14 cellular contexts compared by ENCODE assay signal in genomic region chr2:55416826-55417568, GRCh38. TPM values are rescaled to one million over a fixed set of nuclear protein-coding genes. Genes with fewer than 3 reads are reported as not detected.
DNase-seq lines count a peak whose midpoint lies in the region; ATAC-seq, FAIRE-seq and TF ChIP-seq lines count a peak whose summit lies in the region.
"Had no signal": no experiment of that assay in that cellular context is flagged by ENCODE, and none has a peak within 500 bp of the region (broad histone marks: within the 10 kb centered on the region; RNA-seq: fewer than 3 reads in every experiment).

No MANE protein-coding gene starts in this region.

- H3K27ac ChIP-seq in SK-N-MC (no peak overlapping the region), stomach (no peak overlapping the region)

- no peak for FAIRE-seq in HTR-8/SVneo (lab: Jason Lieb, UNC)
- FAIRE-seq: small intestine had no signal

- peak overlapping the region; percentile 89 for H3K9ac ChIP-seq in SK-N-MC (ENCODE audit: insufficient read length)

- H3K4me3 ChIP-seq in SK-N-MC: peak overlapping the region; percentile 81
- H3K4me3 ChIP-seq in fibroblast of the aortic adventitia (ENCODE audit: low read depth, low read length): peak overlapping the region; percentile 93
- H3K4me3 ChIP-seq in stomach: peak overlapping the region in 1 of 4 donors; percentile 64

- H3K36me3 ChIP-seq in SK-N-MC (ENCODE audit: insufficient read depth, low read length): peaks cover 10% of the 10 kb centered on the region; the same call in 1 of the 2 replicates
- peaks cover 0 to 11% (median 5%) of the 10 kb centered on the region in 4 donors for H3K36me3 ChIP-seq in stomach

- POLR2A ChIA-PET in activated CD4-positive, alpha-beta memory T cell treated with anti-CD3 and anti-CD28 coated beads for 36 hours (lab: Charles Lee): interaction anchor here (0.6 kb wide), 1 partner anchor 12 kb away, joined by 5 read pairs; no protein-coding TSS in a partner anchor

- no peak for TF ChIP-seq POLR2A in stomach (IDR thresholded peaks at IDR 0.05)

- H3K4me1 Mint-ChIP-seq in natural killer cell: peaks cover 31 to 38% of the 10 kb centered on the region in 2 donors
- peaks cover 25 to 39% of the 10 kb centered on the region in 2 donors for H3K4me1 Mint-ChIP-seq in natural killer cell treated with Interleukin-12 subunit alpha and Interleukin-12 subunit beta and Interleukin-15 and Interleukin-18, amount 100 ng/mL, for 72 hours (ENCODE audit: low read depth in 2 of 2)
- peaks cover 23% of the 10 kb centered on the region for H3K4me1 Mint-ChIP-seq in activated CD4-positive, alpha-beta memory T cell treated with anti-CD3 and anti-CD28 coated beads for 36 hours (ENCODE audit: low read depth)

- intact Hi-C loops in natural killer cell (cut with micrococcal nuclease) (loop anchor here (5.0 kb wide), 1 partner anchor 365 kb away; the partner anchor contains the start of gene RTN4), stomach (cut with DNase I; ENCODE audit: low total_unique reads) (no loop called here)
- intact Hi-C loops in activated CD4-positive, alpha-beta memory T cell treated with anti-CD3 and anti-CD28 coated beads for 36 hours (cut with micrococcal nuclease): loop anchor here (5.0 kb wide), 1 partner anchor 135 kb away; no protein-coding TSS in a partner anchor

- no peak for TF ChIP-seq CTCF in natural killer cell (IDR thresholded peaks at IDR 0.05)
- TF ChIP-seq CTCF in fibroblast of the aortic adventitia (IDR thresholded peaks at IDR 0.05; ENCODE audit: insufficient read depth, low read length): no peak
- TF ChIP-seq CTCF in stomach (IDR thresholded peaks at IDR 0.05): no peak

- peak overlapping the region; percentile 80 to 92 for H3K27ac Mint-ChIP-seq in natural killer cell
- no peak overlapping the region for H3K27ac Mint-ChIP-seq in natural killer cell treated with Interleukin-12 subunit alpha and Interleukin-12 subunit beta and Interleukin-15 and Interleukin-18, amount 100 ng/mL, for 72 hours
- H3K27ac Mint-ChIP-seq in activated CD4-positive, alpha-beta memory T cell treated with anti-CD3 and anti-CD28 coated beads for 36 hours: no peak overlapping the region

- no peak for ATAC-seq in natural killer cell
- ATAC-seq in natural killer cell treated with Interleukin-12 subunit alpha and Interleukin-12 subunit beta and Interleukin-15 and Interleukin-18, amount 100 ng/mL, for 72 hours: no peak
- ATAC-seq: activated T-cell treated with anti-CD3 and anti-CD28 coated beads, Interleukin-2, amount 50 U/mL, for 4 hours; stimulated activated naive CD8-positive, alpha-beta T cell treated with anti-CD3 and anti-CD28 coated beads, Interleukin-15, Interleukin-2, amounts not matched to agents 100 U/mL and 50 U/mL, for 24 hours had no signal

- no peaks in the 10 kb centered on the region for H3K9me3 Mint-ChIP-seq in natural killer cell
- no peaks in the 10 kb centered on the region for H3K9me3 Mint-ChIP-seq in natural killer cell treated with Interleukin-12 subunit alpha and Interleukin-12 subunit beta and Interleukin-15 and Interleukin-18, amount 100 ng/mL, for 72 hours
- no peaks in the 10 kb centered on the region for H3K9me3 Mint-ChIP-seq in activated CD4-positive, alpha-beta memory T cell treated with anti-CD3 and anti-CD28 coated beads for 36 hours

- no peak overlapping the region for H3K4me3 Mint-ChIP-seq in natural killer cell
- H3K4me3 Mint-ChIP-seq in natural killer cell treated with Interleukin-12 subunit alpha and Interleukin-12 subunit beta and Interleukin-15 and Interleukin-18, amount 100 ng/mL, for 72 hours: no peak overlapping the region
- H3K4me3 Mint-ChIP-seq in activated CD4-positive, alpha-beta memory T cell treated with anti-CD3 and anti-CD28 coated beads for 36 hours: no peak overlapping the region
- H3K4me3 Mint-ChIP-seq: activated T-cell treated with anti-CD3 and anti-CD28 coated beads, Interleukin-2, amount 50 U/mL, for 4 hours had no signal

- DNase-seq in natural killer cell (no peak), SK-N-MC (ENCODE audit: low read depth, low spot score) (no peak), fibroblast of the aortic adventitia (ENCODE audit: low read depth) (peak; percentile 8), NCI-H1417 (lab: John Stamatoyannopoulos, UW) (no peak), HTR-8/SVneo (ENCODE audit: insufficient read length, low spot score) (no peak), stomach (no peak)
- DNase-seq in natural killer cell treated with Interleukin-12 subunit alpha and Interleukin-12 subunit beta and Interleukin-15 and Interleukin-18, amount 100 ng/mL, for 72 hours (ENCODE audit: low spot score): no peak
- no peak for DNase-seq in activated CD4-positive, alpha-beta memory T cell treated with anti-CD3 and anti-CD28 coated beads for 36 hours
- DNase-seq: activated T-cell treated with anti-CD3 and anti-CD28 coated beads, Interleukin-2, amount 50 U/mL, for 4 hours; C1 segment of cervical spinal cord; NCI-H2029 treated with DMSO at 0.1 percent for 48 hours; small intestine; stimulated activated naive CD8-positive, alpha-beta T cell treated with anti-CD3 and anti-CD28 coated beads, Interleukin-15, Interleukin-2, amounts not matched to agents 100 U/mL and 50 U/mL, for 24 hours; T-helper 1 cell had no signal

- whole genome bisulfite sequencing in stomach, 5 donors: 62 to 85% (median 71%) methylated on average over 5 of the region's 5 CpGs

- CTCF ChIA-PET in activated CD4-positive, alpha-beta memory T cell treated with anti-CD3 and anti-CD28 coated beads for 36 hours (lab: Charles Lee): interaction anchor here (0.6 kb wide), 1 partner anchor 368 kb away, joined by 3 read pairs; no protein-coding TSS in a partner anchor

- no peaks in the 10 kb centered on the region for H3K9me3 ChIP-seq in SK-N-MC (ENCODE audit: low read depth, low read length)
- H3K9me3 ChIP-seq in stomach: no peaks in the 10 kb centered on the region

- no peaks in the 10 kb centered on the region for H3K27me3 Mint-ChIP-seq in natural killer cell (ENCODE audit: low read depth in 2 of 2)
- H3K27me3 Mint-ChIP-seq in natural killer cell treated with Interleukin-12 subunit alpha and Interleukin-12 subunit beta and Interleukin-15 and Interleukin-18, amount 100 ng/mL, for 72 hours: no peaks in the 10 kb centered on the region
- H3K27me3 Mint-ChIP-seq in activated CD4-positive, alpha-beta memory T cell treated with anti-CD3 and anti-CD28 coated beads for 36 hours: peaks cover 4% of the 10 kb centered on the region

- no peaks in the 10 kb centered on the region for H3K27me3 ChIP-seq in stomach

- H3K4me1 ChIP-seq in stomach: peaks cover 14 to 34% (median 25%) of the 10 kb centered on the region in 4 donors

- H3K36me3 Mint-ChIP-seq in natural killer cell: no peaks in the 10 kb centered on the region
- H3K36me3 Mint-ChIP-seq in natural killer cell treated with Interleukin-12 subunit alpha and Interleukin-12 subunit beta and Interleukin-15 and Interleukin-18, amount 100 ng/mL, for 72 hours: no peaks in the 10 kb centered on the region
- no peaks in the 10 kb centered on the region for H3K36me3 Mint-ChIP-seq in activated CD4-positive, alpha-beta memory T cell treated with anti-CD3 and anti-CD28 coated beads for 36 hours

- TF ChIP-seq EP300 in stomach (IDR thresholded peaks at IDR 0.05): no peak

RNA-seq across cellular contexts. Expression of gene CCDC88A, which starts 2.7 kb away (rescaled TPM):
- 10 to 100 TPM; 20.4 to 39.0 (median 26.4) TPM for total RNA-seq in natural killer cell
- 10 to 100 TPM; 15.1 to 49.4 TPM for total RNA-seq in natural killer cell treated with Interleukin-12 subunit alpha and Interleukin-12 subunit beta and Interleukin-15 and Interleukin-18, amount 100 ng/mL, for 72 hours
- 111 and 123 TPM in 2 replicates for total RNA-seq in fibroblast of the aortic adventitia (ENCODE audit: low replicate concordance)
- total RNA-seq in activated CD4-positive, alpha-beta memory T cell treated with anti-CD3 and anti-CD28 coated beads for 36 hours: 10 to 100 TPM; 13.2 to 14.1 TPM
- total RNA-seq in stomach: 10 to 100 TPM; 14.5 to 95.1 (median 63.3) TPM
- 1 to 10 TPM; 6.2 to 9.0 (median 6.2) TPM for polyA plus RNA-seq in stomach

Comparison
In these comparisons a context has a peak if more than half of its experiments do, and no peak if none do; other contexts are left out.
1. H3K27ac Mint-ChIP-seq: peak in natural killer cell (2 of 2); none in natural killer cell treated with Interleukin-12 subunit alpha and Interleukin-12 subunit beta and Interleukin-15 and Interleukin-18, amount 100 ng/mL, for 72 hours (0 of 2) and activated CD4-positive, alpha-beta memory T cell treated with anti-CD3 and anti-CD28 coated beads for 36 hours (single experiment).